In the genomic region with DNA sequence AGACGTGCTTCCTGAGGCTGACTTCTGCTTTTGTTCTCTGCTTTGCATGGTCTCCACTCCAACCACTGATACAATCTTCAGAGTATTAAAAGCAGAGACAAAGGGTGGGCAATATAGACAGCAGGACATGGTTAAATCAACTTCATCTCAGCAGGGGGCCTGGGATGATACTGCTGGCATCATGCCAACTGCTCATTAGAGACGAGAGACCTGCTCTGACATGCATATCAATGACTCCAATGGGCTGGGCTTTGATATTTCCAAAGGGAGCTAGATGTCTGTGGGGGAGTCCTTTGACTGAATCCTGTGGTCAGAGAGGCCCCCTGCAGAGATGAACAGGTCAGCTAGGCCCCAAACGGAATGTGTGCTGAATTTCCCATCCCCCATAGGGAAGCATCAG, we compare ENCODE assay signal across 1 cellular context.
TF ChIP-seq lines count a peak whose summit lies in the region.

No MANE protein-coding gene starts in this region.

TF ChIP-seq in SK-N-SH treated with all-trans-retinoic acid at 6 μM for 48 hours, 23 proteins besides CTCF, POLR2A, EP300 and RAD21 (continued from another document):
- TF ChIP-seq TSHZ2 (CRISPR knock-in tag; IDR thresholded peaks at IDR 0.05) (no peak), ZC3H10 (CRISPR knock-in tag; IDR thresholded peaks at IDR 0.05) (no peak), ISL1 (CRISPR knock-in tag; IDR thresholded peaks at IDR 0.05) (no peak), RARB (CRISPR knock-in tag; IDR thresholded peaks at IDR 0.05) (no peak), ZFP3 (CRISPR knock-in tag; IDR thresholded peaks at IDR 0.05) (no peak)
- TF ChIP-seq, protein P1, sequence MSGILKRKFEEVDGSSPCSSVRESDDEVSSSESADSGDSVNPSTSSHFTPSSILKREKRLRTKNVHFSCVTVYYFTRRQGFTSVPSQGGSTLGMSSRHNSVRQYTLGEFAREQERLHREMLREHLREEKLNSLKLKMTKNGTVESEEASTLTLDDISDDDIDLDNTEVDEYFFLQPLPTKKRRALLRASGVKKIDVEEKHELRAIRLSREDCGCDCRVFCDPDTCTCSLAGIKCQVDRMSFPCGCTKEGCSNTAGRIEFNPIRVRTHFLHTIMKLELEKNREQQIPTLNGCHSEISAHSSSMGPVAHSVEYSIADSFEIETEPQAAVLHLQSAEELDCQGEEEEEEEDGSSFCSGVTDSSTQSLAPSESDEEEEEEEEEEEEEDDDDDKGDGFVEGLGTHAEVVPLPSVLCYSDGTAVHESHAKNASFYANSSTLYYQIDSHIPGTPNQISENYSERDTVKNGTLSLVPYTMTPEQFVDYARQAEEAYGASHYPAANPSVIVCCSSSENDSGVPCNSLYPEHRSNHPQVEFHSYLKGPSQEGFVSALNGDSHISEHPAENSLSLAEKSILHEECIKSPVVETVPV (CRISPR knock-in tag; IDR thresholded peaks at IDR 0.05): no peak
